ENCODE assay signal across 13 cellular contexts in genomic region chr1:178579562-178579961, GRCh38.
DNase-seq lines count a peak whose midpoint lies in the region; ATAC-seq and TF ChIP-seq lines count a peak whose summit lies in the region.
"Had no signal": no experiment of that assay in that cellular context is flagged by ENCODE, and none has a peak within 500 bp of the region (broad histone marks: within the 10 kb centered on the region; RNA-seq: fewer than 3 reads in every experiment).

No MANE protein-coding gene starts in this region.

- H3K36me3 Mint-ChIP-seq in endothelial cell (ENCODE audit: low read depth, unreplicated experiment) = no peaks in the 10 kb centered on the region

- DNase-seq in RPMI8226 = peak; percentile 22
- DNase-seq in DMS53 treated with DMSO at 0.1 percent for 48 hours (lab: John Stamatoyannopoulos, UW; ENCODE audit: unreplicated experiment) = no peak
- no peak for DNase-seq in GM13977 (ENCODE audit: low spot score)
- no peak for DNase-seq in stimulated activated CD4-positive, alpha-beta T cell treated with anti-CD3 and anti-CD28 coated beads, Interleukin-4, amount 100 ng/mL, for 1 hour
- no peak for DNase-seq in endothelial cell (ENCODE audit: low spot score)
- DNase-seq: activated CD4-positive, alpha-beta memory T cell treated with anti-CD3 and anti-CD28 coated beads, Interleukin-2, amount 10 ng/mL, durations not matched to agents 7 days and 5 days; DMS79; SJCRH30 had no signal

- H3K27me3 Mint-ChIP-seq in endothelial cell (ENCODE audit: unreplicated experiment) = peaks cover 3% of the 10 kb centered on the region

- TF ChIP-seq CTCF in GM13977 (IDR thresholded peaks at IDR 0.05; ENCODE audit: extremely low read depth, insufficient read depth, missing control alignments) = no peak
- no peak for TF ChIP-seq CTCF in endothelial cell (IDR thresholded peaks at IDR 0.05; ENCODE audit: unreplicated experiment)

- in situ Hi-C loops in GM13977 (cut with MboI; ENCODE audit: low pct_unique_long_range_greater_than_20kb, low sequenced_read_pairs, unreplicated experiment) = no loop called here

- no peak overlapping the region for H3K4me3 Mint-ChIP-seq in endothelial cell (ENCODE audit: unreplicated experiment)
- H3K4me3 Mint-ChIP-seq: activated CD4-positive, alpha-beta memory T cell treated with anti-CD3 and anti-CD28 coated beads, Interleukin-2, amount 10 ng/mL, durations not matched to agents 7 days and 5 days had no signal

- H3K27ac Mint-ChIP-seq in endothelial cell (ENCODE audit: unreplicated experiment) = no peak overlapping the region
- H3K27ac Mint-ChIP-seq: activated CD4-positive, alpha-beta memory T cell treated with anti-CD3 and anti-CD28 coated beads, Interleukin-2, amount 10 ng/mL, durations not matched to agents 7 days and 5 days; progenitor cell of endocrine pancreas had no signal

- ATAC-seq in GM18861 (IDR thresholded peaks at IDR 0.05; ENCODE audit: unreplicated experiment) (peak; percentile 51), GM21528 (IDR thresholded peaks at IDR 0.05; ENCODE audit: low FRiP score, unreplicated experiment) (peak; percentile 38), HG03196 (IDR thresholded peaks at IDR 0.05; ENCODE audit: unreplicated experiment) (peak; percentile 63)
- ATAC-seq: HCT116 had no signal

- peaks cover 7% of the 10 kb centered on the region for H3K4me1 Mint-ChIP-seq in endothelial cell (ENCODE audit: unreplicated experiment)
- H3K4me1 Mint-ChIP-seq: activated CD4-positive, alpha-beta memory T cell treated with anti-CD3 and anti-CD28 coated beads, Interleukin-2, amount 10 ng/mL, durations not matched to agents 7 days and 5 days had no signal

- H3K9me3 Mint-ChIP-seq in endothelial cell (ENCODE audit: unreplicated experiment) = no peaks in the 10 kb centered on the region
- H3K9me3 Mint-ChIP-seq: activated CD4-positive, alpha-beta memory T cell treated with anti-CD3 and anti-CD28 coated beads, Interleukin-2, amount 10 ng/mL, durations not matched to agents 7 days and 5 days had no signal
